ENCODE assay signal across 8 cellular contexts in genomic region chr7:578386-578785, GRCh38. TPM values are rescaled to one million over a fixed set of nuclear protein-coding genes. Genes with fewer than 3 reads are reported as not detected.
"Had no signal": no experiment of that assay in that cellular context is flagged by ENCODE, and none has a peak within 500 bp of the region (broad histone marks: within the 10 kb centered on the region; RNA-seq: fewer than 3 reads in every experiment).

No MANE protein-coding gene starts in this region.

- H3K27me3 Mint-ChIP-seq: IgD-negative memory B cell had no signal

- H3K27ac Mint-ChIP-seq: HFFc6, IgD-negative memory B cell had no signal

- DNase-seq: GM23248, GOT3, HFFc6 had no signal

- H3K4me1 ChIP-seq: HAP-1 had no signal

- ATAC-seq: HCT116, HepG2 had no signal

- H3K4me3 ChIP-seq: GM23248, HAP-1 had no signal

- H3K9me3 ChIP-seq: HAP-1 had no signal

- H3K4me3 Mint-ChIP-seq: HFFc6, IgD-negative memory B cell had no signal

- H3K27ac ChIP-seq: GM23248, HL-60 had no signal

- H3K36me3 ChIP-seq: HAP-1 had no signal

- H3K9ac ChIP-seq: GM23248 had no signal

- H2AFZ ChIP-seq: GM23248 had no signal

RNA-seq across cellular contexts. Expression of gene PDGFA, which starts 58.7 kb away (rescaled TPM):
- polyA plus RNA-seq: IgD-negative memory B cell had no signal
